In genomic region chr10:1378473-1378872, GRCh38 we compare ENCODE assay signal across 23 cellular contexts.
DNase-seq lines count a peak whose midpoint lies in the region; ATAC-seq and TF ChIP-seq lines count a peak whose summit lies in the region.
"Had no signal": no experiment of that assay in that cellular context is flagged by ENCODE, and none has a peak within 500 bp of the region (broad histone marks: within the 10 kb centered on the region; RNA-seq: fewer than 3 reads in every experiment).

No MANE protein-coding gene starts in this region.

- ATAC-seq in activated T-cell treated with anti-CD3 and anti-CD28 coated beads, Interleukin-2, amount 50 U/mL, for 72 hours (replicated peaks in 1 of 2), result no peak
- ATAC-seq: Panc1 had no signal

- no peak overlapping the region for H3K4me3 Mint-ChIP-seq in osteocyte (ENCODE audit: unreplicated experiment)
- H3K4me3 Mint-ChIP-seq in activated T-cell treated with anti-CD3 and anti-CD28 coated beads, Interleukin-2, amount 50 U/mL, for 72 hours, result no peak overlapping the region
- H3K4me3 Mint-ChIP-seq in chondrocyte (ENCODE audit: unreplicated experiment), result no peak overlapping the region
- H3K4me3 Mint-ChIP-seq: CD4-positive, alpha-beta memory T cell had no signal

- H3K4me1 Mint-ChIP-seq in osteocyte (ENCODE audit: unreplicated experiment) (peaks cover 8% of the 10 kb centered on the region), chondrocyte (ENCODE audit: low read depth) (peaks cover 19% of the 10 kb centered on the region)
- H3K4me1 Mint-ChIP-seq in activated T-cell treated with anti-CD3 and anti-CD28 coated beads, Interleukin-2, amount 50 U/mL, for 72 hours (ENCODE audit: low read depth), result no peaks in the 10 kb centered on the region

- peaks cover 21% of the 10 kb centered on the region for H3K27me3 Mint-ChIP-seq in osteocyte (ENCODE audit: unreplicated experiment)
- peaks cover 62% of the 10 kb centered on the region for H3K27me3 Mint-ChIP-seq in activated T-cell treated with anti-CD3 and anti-CD28 coated beads, Interleukin-2, amount 50 U/mL, for 72 hours (ENCODE audit: low read depth)
- H3K27me3 Mint-ChIP-seq in chondrocyte (ENCODE audit: low read depth), result peaks cover 3% of the 10 kb centered on the region

- TF ChIP-seq CTCF in HEK293 (tag by site-specific recombination; IDR thresholded peaks at IDR 0.05) (no peak), coronary artery (IDR thresholded peaks at IDR 0.05) (no peak), osteocyte (IDR thresholded peaks at IDR 0.05) (no peak), chondrocyte (IDR thresholded peaks at IDR 0.05) (no peak)

- POLR2A ChIA-PET in HEK293 (lab: Yijun Ruan, JAX), result no interaction called here

- H3K36me3 Mint-ChIP-seq in osteocyte (ENCODE audit: unreplicated experiment) (peaks cover 5% of the 10 kb centered on the region), chondrocyte (ENCODE audit: low read depth) (no peaks in the 10 kb centered on the region)
- H3K36me3 Mint-ChIP-seq in activated T-cell treated with anti-CD3 and anti-CD28 coated beads, Interleukin-2, amount 50 U/mL, for 72 hours (ENCODE audit: insufficient read depth in 2 of 2), result no peaks in the 10 kb centered on the region
- H3K36me3 Mint-ChIP-seq: CD4-positive, alpha-beta memory T cell had no signal

- H3K27ac Mint-ChIP-seq in osteocyte (ENCODE audit: unreplicated experiment) (no peak overlapping the region), chondrocyte (ENCODE audit: unreplicated experiment) (no peak overlapping the region)
- H3K27ac Mint-ChIP-seq in activated T-cell treated with anti-CD3 and anti-CD28 coated beads, Interleukin-2, amount 50 U/mL, for 72 hours, result no peak overlapping the region
- H3K27ac Mint-ChIP-seq: CD4-positive, alpha-beta memory T cell had no signal

- H3K4me3 ChIP-seq in HEK293 (ENCODE audit: low read depth, low read length) (no peak overlapping the region), coronary artery (no peak overlapping the region)
- H3K4me3 ChIP-seq: BLaER1 treated with 17β-estradiol and CSF1 and Interleukin-3, amounts not matched to agents 10 nM and 100 nM; GM23248 had no signal

- H3K9me3 Mint-ChIP-seq in osteocyte (ENCODE audit: unreplicated experiment), result no peaks in the 10 kb centered on the region
- H3K9me3 Mint-ChIP-seq in activated T-cell treated with anti-CD3 and anti-CD28 coated beads, Interleukin-2, amount 50 U/mL, for 72 hours, result peaks cover 0 to 4% of the 10 kb centered on the region in 2 donors
- no peaks in the 10 kb centered on the region for H3K9me3 Mint-ChIP-seq in chondrocyte (ENCODE audit: low read depth)
- H3K9me3 Mint-ChIP-seq: CD4-positive, alpha-beta memory T cell had no signal

- H3K4me1 ChIP-seq in HEK293 (ENCODE audit: control insufficient read depth, insufficient read depth, low read length), result no peaks in the 10 kb centered on the region

- no peaks in the 10 kb centered on the region for H3K9me3 ChIP-seq in HEK293 (ENCODE audit: control insufficient read depth, insufficient read depth, low read depth, low read length)
- H3K9me3 ChIP-seq: Caco-2 had no signal

- DNase-seq in D341Med (ENCODE audit: low spot score), result peak; percentile 5
- peak; percentile 47 for DNase-seq in coronary artery (ENCODE audit: low spot score)
- DNase-seq in osteocyte (ENCODE audit: extremely low spot score, unreplicated experiment), result peak; percentile 38
- no peak for DNase-seq in NCI-H226
- DNase-seq in activated T-cell treated with anti-CD3 and anti-CD28 coated beads, Interleukin-2, amount 50 U/mL, for 72 hours, result no peak
- DNase-seq in chondrocyte (ENCODE audit: low spot score), result no peak
- DNase-seq in activated CD4-positive, alpha-beta T cell treated with anti-CD3 and anti-CD28 coated beads, Interleukin-2, amount 50 U/mL, for 4 hours, result no peak
- DNase-seq: ACHN; CD4-positive, alpha-beta memory T cell; DMS153; GM23248; HCEC 1CT; KG1; NCI-H1092; NCI-H1436; NCI-H187 treated with DMSO at 0.1 percent for 48 hours; NCI-H510A treated with DMSO at 0.1 percent for 48 hours; NCI-H748 treated with DMSO at 0.1 percent for 48 hours; SIG-M5 had no signal

- no peaks in the 10 kb centered on the region for H3K36me3 ChIP-seq in HEK293 (ENCODE audit: control insufficient read depth in 2 of 2, insufficient read depth in 1 of 2, low read length in 2 of 2)
- H3K36me3 ChIP-seq: BLaER1 treated with 17β-estradiol and CSF1 and Interleukin-3, amounts not matched to agents 10 nM and 100 nM had no signal

- CTCF ChIA-PET in HEK293 (lab: Yijun Ruan, JAX), result interaction anchor here (0.6 kb wide), 1 partner anchor 10 kb away, joined by 3 read pairs; no protein-coding TSS in a partner anchor

- no peak overlapping the region for H3K27ac ChIP-seq in HEK293 (ENCODE audit: extremely low read depth, low read depth, low read length)
- no peak overlapping the region for H3K27ac ChIP-seq in coronary artery
- H3K27ac ChIP-seq: BLaER1 treated with 17β-estradiol and CSF1 and Interleukin-3, amounts not matched to agents 10 nM and 100 nM; GM23248 had no signal

TF ChIP-seq in HEK293, 187 proteins besides CTCF, POLR2A, EP300 and RAD21:
- TF ChIP-seq ZEB2 (tag by site-specific recombination; IDR thresholded peaks at IDR 0.05) (0 out of 2 replicates have a peak, but pooled peaks have one; percentile 29), PRDM1 (tag by site-specific recombination; IDR thresholded peaks at IDR 0.05) (no peak)

Comparison
In these comparisons a context has a peak if more than half of its experiments do, and no peak if none do; other contexts are left out.
1. DNase-seq: peak in D341Med (single experiment), coronary artery (single experiment) and osteocyte (single experiment); none in NCI-H226 (single experiment), activated T-cell treated with anti-CD3 and anti-CD28 coated beads, Interleukin-2, amount 50 U/mL, for 72 hours (0 of 2), chondrocyte (single experiment) and activated CD4-positive, alpha-beta T cell treated with anti-CD3 and anti-CD28 coated beads, Interleukin-2, amount 50 U/mL, for 4 hours (0 of 2).